21 cellular contexts compared by ENCODE assay signal in the genomic region with DNA sequence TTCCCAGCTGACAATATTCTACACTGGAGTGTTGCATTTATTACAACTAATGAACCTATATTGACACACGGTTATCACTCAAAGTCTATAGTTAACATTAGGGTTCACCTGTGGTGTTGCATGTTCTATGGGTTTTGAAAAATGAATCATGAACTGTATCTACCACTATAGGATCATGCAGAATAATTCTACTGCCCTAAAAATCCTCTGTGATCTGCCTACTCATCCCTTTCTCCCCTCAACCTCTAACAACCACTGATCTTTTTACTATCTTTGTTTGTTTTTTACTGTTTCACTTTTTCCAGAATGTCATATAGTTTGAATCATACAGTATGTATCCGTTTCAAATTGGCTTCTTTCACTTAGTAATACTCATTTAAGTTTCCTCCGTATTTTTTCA. TPM values are rescaled to one million over a fixed set of nuclear protein-coding genes. Genes with fewer than 3 reads are reported as not detected.
"Had no signal": no experiment of that assay in that cellular context is flagged by ENCODE, and none has a peak within 500 bp of the region (broad histone marks: within the 10 kb centered on the region; RNA-seq: fewer than 3 reads in every experiment).

No MANE protein-coding gene starts in this region.

- ATAC-seq: esophagus mucosa; gastrocnemius medialis; left ventricle myocardium superior; lower lobe of right lung; naive thymus-derived CD8-positive, alpha-beta T cell; right cardiac atrium; stimulated activated memory B cell treated with anti-CD40 and anti-IgM and Interleukin-4, amounts not matched to agents 10 μg/mL and 1 μg/mL and 100 μg/mL, for 72 hours; upper lobe of right lung had no signal

- H3K4me1 Mint-ChIP-seq: nephron progenitor cell; stimulated activated memory B cell treated with anti-CD40 and anti-IgM and Interleukin-4, amounts not matched to agents 10 μg/mL and 1 μg/mL and 100 μg/mL, for 72 hours had no signal

- H3K27ac Mint-ChIP-seq: dendritic cell treated with granulocyte-macrophage colony-stimulating factor and Interleukin-4, amounts not matched to agents 40 ng/mL and 50 ng/mL, for 4 days; endodermal cell; naive thymus-derived CD8-positive, alpha-beta T cell; nephron progenitor cell; stimulated activated memory B cell treated with anti-CD40 and anti-IgM and Interleukin-4, amounts not matched to agents 10 μg/mL and 1 μg/mL and 100 μg/mL, for 72 hours; stimulated activated naive CD8-positive, alpha-beta T cell treated with anti-CD3 and anti-CD28 coated beads, Interleukin-15, Interleukin-2, amounts not matched to agents 100 ng/mL and 50 ng/mL, for 24 hours had no signal

- DNase-seq: effector CD8-positive, alpha-beta T cell; endodermal cell; foreskin fibroblast; gastrocnemius medialis; head of caudate nucleus; left ventricle myocardium superior; lower lobe of right lung; naive thymus-derived CD8-positive, alpha-beta T cell; nephron progenitor cell; nucleus accumbens; right cardiac atrium; sigmoid colon; stimulated activated CD4-positive, alpha-beta T cell treated with anti-CD3 and anti-CD28 coated beads, Interleukin-2, amount 100 ng/mL, for 24 hours; stimulated activated CD4-positive, alpha-beta T cell treated with anti-CD3 and anti-CD28 coated beads, Interleukin-4, amount 100 ng/mL, for 24 hours; transverse colon; upper lobe of right lung; uterus had no signal

- H3K4me3 Mint-ChIP-seq: dendritic cell treated with granulocyte-macrophage colony-stimulating factor and Interleukin-4, amounts not matched to agents 40 ng/mL and 50 ng/mL, for 4 days; endodermal cell; naive thymus-derived CD8-positive, alpha-beta T cell; nephron progenitor cell; stimulated activated memory B cell treated with anti-CD40 and anti-IgM and Interleukin-4, amounts not matched to agents 10 μg/mL and 1 μg/mL and 100 μg/mL, for 72 hours; stimulated activated naive CD8-positive, alpha-beta T cell treated with anti-CD3 and anti-CD28 coated beads, Interleukin-15, Interleukin-2, amounts not matched to agents 100 ng/mL and 50 ng/mL, for 24 hours had no signal

- H3K36me3 Mint-ChIP-seq: stimulated activated memory B cell treated with anti-CD40 and anti-IgM and Interleukin-4, amounts not matched to agents 10 μg/mL and 1 μg/mL and 100 μg/mL, for 72 hours had no signal

RNA-seq across cellular contexts. Expression of gene TCF7L1, which starts 47.6 kb away (rescaled TPM):
- total RNA-seq: naive thymus-derived CD8-positive, alpha-beta T cell had no signal
